Comparison of ENCODE assay signal across 8 cellular contexts in the genomic region with DNA sequence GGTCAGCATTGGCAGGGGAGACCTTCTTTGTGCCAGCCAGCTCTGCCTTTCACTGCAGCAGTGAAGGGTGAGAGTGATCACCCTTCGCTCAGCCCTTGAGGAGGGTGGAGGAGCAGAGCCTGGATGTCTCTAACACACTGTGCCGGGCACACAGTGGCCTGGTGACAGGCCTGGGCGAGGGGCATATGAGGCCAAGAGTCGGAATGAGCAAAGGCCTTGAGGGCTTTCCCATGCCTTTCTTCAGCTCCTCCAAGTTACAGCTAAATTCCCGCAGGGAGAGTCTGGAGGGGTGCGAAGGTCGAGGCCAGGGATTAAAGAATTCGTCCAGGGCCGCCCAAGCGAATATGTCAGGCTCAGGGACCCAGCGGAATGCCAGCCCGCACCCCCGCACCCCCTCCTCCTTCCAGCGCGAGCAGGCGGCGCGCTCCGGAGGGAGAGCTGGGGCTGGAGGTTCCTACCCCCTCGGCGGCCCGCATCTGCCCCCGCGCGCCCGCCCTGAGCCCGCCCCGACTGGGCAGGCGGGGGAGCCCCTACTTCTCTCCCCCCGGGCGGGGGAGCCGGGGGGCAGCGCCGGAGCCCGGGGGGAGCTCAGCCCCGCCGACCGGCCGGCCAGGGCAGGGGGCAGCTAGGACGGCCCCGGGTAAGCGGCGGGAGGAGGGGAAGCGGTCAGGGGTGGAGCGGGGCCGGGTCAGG. TPM values are rescaled to one million over a fixed set of nuclear protein-coding genes. Genes with fewer than 3 reads are reported as not detected.
DNase-seq lines count a peak whose midpoint lies in the region; ATAC-seq and TF ChIP-seq lines count a peak whose summit lies in the region.

A gene with protein sequence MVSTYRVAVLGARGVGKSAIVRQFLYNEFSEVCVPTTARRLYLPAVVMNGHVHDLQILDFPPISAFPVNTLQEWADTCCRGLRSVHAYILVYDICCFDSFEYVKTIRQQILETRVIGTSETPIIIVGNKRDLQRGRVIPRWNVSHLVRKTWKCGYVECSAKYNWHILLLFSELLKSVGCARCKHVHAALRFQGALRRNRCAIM (plus strand): TSS at position 401 of the 693 bp plus-strand sequence. CDS start 3,546 bp downstream, outside the sequence.

- H3K27ac ChIP-seq in iPS-18a (ENCODE audit: low read length), result no peak within 1 kb of the TSS

- DNase-seq in activated CD4-positive, alpha-beta memory T cell treated with anti-CD3 and anti-CD28 coated beads for 36 hours, result peak; percentile 63
- no peak for DNase-seq in activated CD4-positive, alpha-beta memory T cell treated with anti-CD3 and anti-CD28 coated beads, Interleukin-2, amount 10 ng/mL, durations not matched to agents 7 days and 5 days
- DNase-seq in MCF 10A (ENCODE audit: unreplicated experiment), result no peak
- no peak for DNase-seq in skeletal muscle cell (ENCODE audit: low read depth)

- H3K36me3 ChIP-seq in iPS-18a (ENCODE audit: control insufficient read depth, low read depth, low read length), result no peaks in the 10 kb centered on the region

- no peaks in the 10 kb centered on the region for H3K9me3 ChIP-seq in iPS-18a (ENCODE audit: control insufficient read depth, low read depth, low read length)

- ATAC-seq in HG02798 (IDR thresholded peaks at IDR 0.05; ENCODE audit: poor library complexity, unreplicated experiment), result no peak
- ATAC-seq in HG03159 (IDR thresholded peaks at IDR 0.05; ENCODE audit: unreplicated experiment), result no peak

- POLR2A ChIA-PET in activated CD4-positive, alpha-beta memory T cell treated with anti-CD3 and anti-CD28 coated beads for 36 hours (lab: Charles Lee), result interaction anchor here (1.3 kb wide), 1 partner anchor 145 kb away, joined by 3 read pairs; no protein-coding TSS in a partner anchor
- POLR2A ChIA-PET in activated CD4-positive, alpha-beta memory T cell treated with anti-CD3 and anti-CD28 coated beads, Interleukin-2, amount 10 ng/mL, durations not matched to agents 7 days and 5 days (lab: Charles Lee), result interaction anchor here (0.6 to 1.1 kb wide), 2 partner anchors 10 to 195 kb away, joined by 3 read pairs; no protein-coding TSS in a partner anchor
- POLR2A ChIA-PET in MCF 10A (lab: Yijun Ruan, JAX), result interaction anchor here (1.2 to 1.7 kb wide), 2 partner anchors 14 to 19 kb away, joined by 3 read pairs; no protein-coding TSS in a partner anchor

- H3K36me3 Mint-ChIP-seq in activated CD4-positive, alpha-beta memory T cell treated with anti-CD3 and anti-CD28 coated beads for 36 hours, result peaks cover 1% of the 10 kb centered on the region
- H3K36me3 Mint-ChIP-seq in activated CD4-positive, alpha-beta memory T cell treated with anti-CD3 and anti-CD28 coated beads, Interleukin-2, amount 10 ng/mL, durations not matched to agents 7 days and 5 days (ENCODE audit: low read depth), result peaks cover 16% of the 10 kb centered on the region
- peaks cover 15% of the 10 kb centered on the region for H3K36me3 Mint-ChIP-seq in T-helper 1 cell treated with Interleukin-12 subunit alpha and Interleukin-12 subunit beta and Interleukin-4 antibody, amounts not matched to agents 30 μg/mL and 1 μg/mL, for 36 hours (ENCODE audit: low read depth)
- peaks cover 8% of the 10 kb centered on the region for H3K36me3 Mint-ChIP-seq in MCF 10A (ENCODE audit: insufficient read depth, unreplicated experiment)

- H3K27ac Mint-ChIP-seq in activated CD4-positive, alpha-beta memory T cell treated with anti-CD3 and anti-CD28 coated beads for 36 hours, result no peak within 1 kb of the TSS
- no peak within 1 kb of the TSS for H3K27ac Mint-ChIP-seq in activated CD4-positive, alpha-beta memory T cell treated with anti-CD3 and anti-CD28 coated beads, Interleukin-2, amount 10 ng/mL, durations not matched to agents 7 days and 5 days
- no peak within 1 kb of the TSS for H3K27ac Mint-ChIP-seq in T-helper 1 cell treated with Interleukin-12 subunit alpha and Interleukin-12 subunit beta and Interleukin-4 antibody, amounts not matched to agents 30 μg/mL and 1 μg/mL, for 36 hours
- no peak within 1 kb of the TSS for H3K27ac Mint-ChIP-seq in MCF 10A (ENCODE audit: low read depth, unreplicated experiment)

- intact Hi-C loops in activated CD4-positive, alpha-beta memory T cell treated with anti-CD3 and anti-CD28 coated beads for 36 hours (cut with micrococcal nuclease), result no loop called here
- intact Hi-C loops in MCF 10A (cut with micrococcal nuclease), result no loop called here

- CTCF ChIA-PET in activated CD4-positive, alpha-beta memory T cell treated with anti-CD3 and anti-CD28 coated beads for 36 hours (lab: Charles Lee), result interaction anchor here (0.6 to 4.2 kb wide), 6 partner anchors 16 to 118 kb away, joined by 3 to 24 read pairs (median 4); a partner anchor contains a TSS
- CTCF ChIA-PET in activated CD4-positive, alpha-beta memory T cell treated with anti-CD3 and anti-CD28 coated beads, Interleukin-2, amount 10 ng/mL, durations not matched to agents 7 days and 5 days (lab: Charles Lee), result interaction anchor here (1.3 to 1.5 kb wide), 2 partner anchors 16 to 33 kb away, joined by 3 to 7 read pairs; no protein-coding TSS in a partner anchor
- CTCF ChIA-PET in MCF 10A (lab: Yijun Ruan, JAX), result interaction anchor here (0.7 to 11.3 kb wide), 4 partner anchors 8 to 118 kb away, joined by 3 to 81 read pairs (median 5); no protein-coding TSS in a partner anchor

- peaks cover 8% of the 10 kb centered on the region for H3K27me3 ChIP-seq in iPS-18a (ENCODE audit: control insufficient read depth, insufficient read depth, low read length)

- no peak for TF ChIP-seq CTCF in MCF 10A (IDR thresholded peaks at IDR 0.05; ENCODE audit: unreplicated experiment)

- no peaks in the 10 kb centered on the region for H3K27me3 Mint-ChIP-seq in activated CD4-positive, alpha-beta memory T cell treated with anti-CD3 and anti-CD28 coated beads for 36 hours
- H3K27me3 Mint-ChIP-seq in activated CD4-positive, alpha-beta memory T cell treated with anti-CD3 and anti-CD28 coated beads, Interleukin-2, amount 10 ng/mL, durations not matched to agents 7 days and 5 days, result peaks cover 24% of the 10 kb centered on the region
- peaks cover 26% of the 10 kb centered on the region for H3K27me3 Mint-ChIP-seq in T-helper 1 cell treated with Interleukin-12 subunit alpha and Interleukin-12 subunit beta and Interleukin-4 antibody, amounts not matched to agents 30 μg/mL and 1 μg/mL, for 36 hours (ENCODE audit: low read depth)
- no peaks in the 10 kb centered on the region for H3K27me3 Mint-ChIP-seq in MCF 10A (ENCODE audit: insufficient read depth, unreplicated experiment)

- H3K9ac ChIP-seq in iPS-18a (ENCODE audit: low read length), result peak within 1 kb of the TSS; percentile 14

- H3K4me3 ChIP-seq in iPS-18a (ENCODE audit: low read length) (peak within 1 kb of the TSS; percentile 65), skeletal muscle cell (ENCODE audit: low read depth, low read length) (peak within 1 kb of the TSS; percentile 60)

- BruUV-seq in MCF 10A (replicated peaks; lab: Mats Ljungman, UMichigan), result no TSS peak

- H3K4me1 Mint-ChIP-seq in activated CD4-positive, alpha-beta memory T cell treated with anti-CD3 and anti-CD28 coated beads for 36 hours (ENCODE audit: low read depth), result peaks cover 10% of the 10 kb centered on the region
- peaks cover 6% of the 10 kb centered on the region for H3K4me1 Mint-ChIP-seq in activated CD4-positive, alpha-beta memory T cell treated with anti-CD3 and anti-CD28 coated beads, Interleukin-2, amount 10 ng/mL, durations not matched to agents 7 days and 5 days
- H3K4me1 Mint-ChIP-seq in T-helper 1 cell treated with Interleukin-12 subunit alpha and Interleukin-12 subunit beta and Interleukin-4 antibody, amounts not matched to agents 30 μg/mL and 1 μg/mL, for 36 hours (ENCODE audit: low read depth), result peaks cover 10% of the 10 kb centered on the region
- peaks cover 16% of the 10 kb centered on the region for H3K4me1 Mint-ChIP-seq in MCF 10A (ENCODE audit: insufficient read depth, unreplicated experiment)

- peaks cover 11% of the 10 kb centered on the region for H3K4me1 ChIP-seq in iPS-18a (ENCODE audit: control insufficient read depth, low read depth, low read length)

- peak within 1 kb of the TSS; percentile 63 for H3K4me3 Mint-ChIP-seq in activated CD4-positive, alpha-beta memory T cell treated with anti-CD3 and anti-CD28 coated beads for 36 hours
- no peak within 1 kb of the TSS for H3K4me3 Mint-ChIP-seq in activated CD4-positive, alpha-beta memory T cell treated with anti-CD3 and anti-CD28 coated beads, Interleukin-2, amount 10 ng/mL, durations not matched to agents 7 days and 5 days
- peak within 1 kb of the TSS; percentile 40 for H3K4me3 Mint-ChIP-seq in T-helper 1 cell treated with Interleukin-12 subunit alpha and Interleukin-12 subunit beta and Interleukin-4 antibody, amounts not matched to agents 30 μg/mL and 1 μg/mL, for 36 hours
- H3K4me3 Mint-ChIP-seq in MCF 10A (ENCODE audit: unreplicated experiment), result peak within 1 kb of the TSS; percentile 50

- no peaks in the 10 kb centered on the region for H3K9me3 Mint-ChIP-seq in activated CD4-positive, alpha-beta memory T cell treated with anti-CD3 and anti-CD28 coated beads for 36 hours
- no peaks in the 10 kb centered on the region for H3K9me3 Mint-ChIP-seq in activated CD4-positive, alpha-beta memory T cell treated with anti-CD3 and anti-CD28 coated beads, Interleukin-2, amount 10 ng/mL, durations not matched to agents 7 days and 5 days
- no peaks in the 10 kb centered on the region for H3K9me3 Mint-ChIP-seq in T-helper 1 cell treated with Interleukin-12 subunit alpha and Interleukin-12 subunit beta and Interleukin-4 antibody, amounts not matched to agents 30 μg/mL and 1 μg/mL, for 36 hours
- H3K9me3 Mint-ChIP-seq in MCF 10A (ENCODE audit: unreplicated experiment), result no peaks in the 10 kb centered on the region

RNA-seq across cellular contexts. Expression of the gene that starts here (rescaled TPM):
- under 1 TPM; 0.26 to 0.73 TPM for total RNA-seq in activated CD4-positive, alpha-beta memory T cell treated with anti-CD3 and anti-CD28 coated beads for 36 hours
- total RNA-seq in activated CD4-positive, alpha-beta memory T cell treated with anti-CD3 and anti-CD28 coated beads, Interleukin-2, amount 10 ng/mL, durations not matched to agents 7 days and 5 days, result under 1 TPM; 0.08 to 0.33 TPM
- total RNA-seq in MCF 10A (2022), result 0.09 and 0.10 TPM in 2 replicates

Comparison
In these comparisons a context has a peak if more than half of its experiments do, and no peak if none do; other contexts are left out.
1. Peak in DNase-seq in activated CD4-positive, alpha-beta memory T cell treated with anti-CD3 and anti-CD28 coated beads for 36 hours; RNA of the gene not detected or under 1 TPM.